In the genomic region with DNA sequence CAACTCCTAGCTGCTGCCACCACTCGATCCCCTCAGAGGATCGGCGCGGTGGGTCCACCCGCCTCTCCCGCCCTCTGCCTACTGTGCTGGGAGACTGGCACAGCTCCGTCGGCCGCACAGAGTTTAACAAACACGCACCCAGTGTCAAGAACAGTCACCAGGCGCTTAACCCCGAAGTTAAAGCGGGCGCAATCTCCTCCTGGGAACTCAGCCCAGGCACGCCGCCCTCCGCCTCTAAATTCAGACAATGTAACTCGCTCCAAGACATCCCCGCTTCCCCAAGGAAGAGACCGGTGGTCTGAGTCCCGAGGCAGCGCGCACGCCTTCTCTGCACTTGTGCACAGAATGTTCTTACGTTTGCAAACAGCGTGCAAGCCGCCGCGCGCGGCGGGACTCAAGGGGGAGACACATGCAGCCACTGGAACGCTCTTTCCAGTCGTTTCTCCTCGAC, we compare ENCODE assay signal across 8 cellular contexts. TPM values are rescaled to one million over a fixed set of nuclear protein-coding genes. Genes with fewer than 3 reads are reported as not detected.
DNase-seq lines count a peak whose midpoint lies in the region; ATAC-seq and TF ChIP-seq lines count a peak whose summit lies in the region.

No MANE protein-coding gene starts in this region.

- POLR2A ChIA-PET in Caco-2 (lab: Charles Lee): no interaction called here

- H3K9me3 ChIP-seq in Caco-2 (no peaks in the 10 kb centered on the region), HUES64 (ENCODE audit: insufficient read depth, low read depth, low read length) (no peaks in the 10 kb centered on the region), left lung (no peaks in the 10 kb centered on the region)

- DNase-seq in Caco-2 (peak in 1 of 2 experiments; percentile 26), T-helper 2 cell (peak in 4 of 5 experiments; percentile 22 to 74 (median 46)), cardiac fibroblast (ENCODE audit: low read depth in 2 of 2) (peak; percentile 29 to 51), left lung (peak; percentile 67 to 92), SKM-1 (lab: John Stamatoyannopoulos, UW; ENCODE audit: unreplicated experiment) (no peak)
- DNase-seq in stimulated activated CD4-positive, alpha-beta T cell treated with anti-CD3 and anti-CD28 coated beads, Interleukin-4, amount 100 ng/mL, for 48 hours (ENCODE audit: low read depth in 2 of 2): peak; percentile 39 to 44

- H3K36me3 ChIP-seq in Caco-2 (ENCODE audit: control insufficient read depth, insufficient read depth, low read length) (no peaks in the 10 kb centered on the region), HUES64 (ENCODE audit: insufficient read depth, low read length) (peaks cover 19% of the 10 kb centered on the region; the same call in 1 of the 2 replicates), left lung (peaks cover 0 to 19% of the 10 kb centered on the region in 2 donors)

- TF ChIP-seq CTCF in Caco-2 (IDR thresholded peaks at IDR 0.05; ENCODE audit: insufficient read depth in 1 of 2, low read depth in 1 of 2, low read length in 1 of 2, severe bottlenecking in 1 of 2, unreplicated experiment in 1 of 2): no peak
- TF ChIP-seq CTCF in cardiac fibroblast (IDR thresholded peaks at IDR 0.05; ENCODE audit: low read depth, low read length): no peak
- no peak for TF ChIP-seq CTCF in left lung (IDR thresholded peaks at IDR 0.05)

- intact Hi-C loops in Caco-2 (cut with micrococcal nuclease; ENCODE audit: unreplicated experiment) (loop anchor here (5.0 kb wide), 2 partner anchors 130 to 200 kb away; partner anchors contain the start of gene DARS1), left lung (cut with DNase I) (no loop called here)

- BruUV-seq in Caco-2 (replicated peaks; lab: Mats Ljungman, UMichigan): no TSS peak

- CTCF ChIA-PET in Caco-2 (lab: Charles Lee): no interaction called here

- no peaks in the 10 kb centered on the region for H3K4me1 Mint-ChIP-seq in Caco-2 (ENCODE audit: low read depth, unreplicated experiment)

- H3K4me3 Mint-ChIP-seq in Caco-2 (ENCODE audit: unreplicated experiment): peak overlapping the region; percentile 89

- no peaks in the 10 kb centered on the region for H3K9me3 Mint-ChIP-seq in Caco-2 (ENCODE audit: unreplicated experiment)

- H3K27ac ChIP-seq in HUES64 (ENCODE audit: low read depth, low read length) (no peak overlapping the region), left lung (peak overlapping the region; percentile 83 to 84)

- H3K4me1 ChIP-seq in Caco-2: peaks cover 3% of the 10 kb centered on the region; the same call in 1 of the 2 replicates
- H3K4me1 ChIP-seq in HUES64 (ENCODE audit: insufficient read depth, low read length): peaks cover 27% of the 10 kb centered on the region
- peaks cover 9 to 71% of the 10 kb centered on the region in 2 donors for H3K4me1 ChIP-seq in left lung

- ATAC-seq in GM21360 (IDR thresholded peaks at IDR 0.05; ENCODE audit: unreplicated experiment) (peak; percentile 8), left lung (peak; percentile 19)

- H3K27ac Mint-ChIP-seq in Caco-2 (ENCODE audit: unreplicated experiment): no peak overlapping the region

- H3K4me3 ChIP-seq in Caco-2 (ENCODE audit: low read depth, low read length): peak overlapping the region; percentile 55
- H3K4me3 ChIP-seq in HUES64 (ENCODE audit: low read length): peak overlapping the region; percentile 64
- peak overlapping the region; percentile 21 to 46 for H3K4me3 ChIP-seq in cardiac fibroblast (replicated peaks in 1 of 2; ENCODE audit: low read depth in 2 of 2, low read length in 2 of 2)
- H3K4me3 ChIP-seq in left lung: peak overlapping the region; percentile 37 to 72

- under 1% methylated on average over 35 of the region's 35 CpGs for WGBS in HUES64

- H3K27me3 ChIP-seq in Caco-2 (replicated peaks; ENCODE audit: control insufficient read depth, insufficient read depth, low read length) (peaks cover 8% of the 10 kb centered on the region), HUES64 (ENCODE audit: insufficient read depth, low read length) (peaks cover 65% of the 10 kb centered on the region), left lung (peaks cover 45 to 52% of the 10 kb centered on the region in 2 donors)

- H3K36me3 Mint-ChIP-seq in Caco-2 (ENCODE audit: insufficient read depth, unreplicated experiment): no peaks in the 10 kb centered on the region

- peak overlapping the region; percentile 33; the same call in 1 of the 2 replicates for H3K9ac ChIP-seq in HUES64 (ENCODE audit: low read depth, low read length)

- peaks cover 37% of the 10 kb centered on the region for H3K27me3 Mint-ChIP-seq in Caco-2 (ENCODE audit: insufficient read depth, unreplicated experiment)

RNA-seq across cellular contexts. Expression of gene CXCR4, which starts 0.5 kb away (rescaled TPM):
- total RNA-seq in Caco-2 (2022): 1.00 and 1.4 TPM in 2 replicates
- polyA plus RNA-seq in HUES64 (2013, experiment 1 of 2): 9.0 TPM
- polyA plus RNA-seq in HUES64 (2013, experiment 2 of 2): 16.0 TPM
- total RNA-seq in left lung: 10 to 100 TPM; 21.3 to 54.9 TPM
